In genomic region chr20:45968081-45968671, GRCh38 we compare ENCODE assay signal across 1 cellular context.
TF ChIP-seq lines count a peak whose summit lies in the region.

No MANE protein-coding gene starts in this region.

TF ChIP-seq in IMR-90, 13 proteins besides CTCF, POLR2A, EP300 and RAD21:
- peak; percentile 93 for TF ChIP-seq MAFK (IDR thresholded peaks at IDR 0.05; ENCODE audit: low read depth, low read length)
- no peak for TF ChIP-seq NFE2L2 (IDR thresholded peaks at IDR 0.05; ENCODE audit: low read depth, low read length)
- no peak for TF ChIP-seq FOS (IDR thresholded peaks at IDR 0.05; ENCODE audit: low read depth, low read length)
- TF ChIP-seq MXI1 (IDR thresholded peaks at IDR 0.05; ENCODE audit: borderline replicate concordance, low read depth, low read length): no peak
